ENCODE assay signal across 25 cellular contexts in genomic region chr2:236496311-236496710, GRCh38.
"Had no signal": no experiment of that assay in that cellular context is flagged by ENCODE, and none has a peak within 500 bp of the region (broad histone marks: within the 10 kb centered on the region; RNA-seq: fewer than 3 reads in every experiment).

No MANE protein-coding gene starts in this region.

- H3K9me3 Mint-ChIP-seq: immature natural killer cell, natural killer cell had no signal

- H3K4me2 ChIP-seq: smooth muscle cell had no signal

- H3K4me3 Mint-ChIP-seq: immature natural killer cell; mesothelial cell of epicardium; natural killer cell; stimulated activated naive B cell treated with anti-CD40 and anti-IgM and Interleukin-4, amounts not matched to agents 10 μg/mL and 1 μg/mL and 100 μg/mL, for 72 hours had no signal

- ATAC-seq: heart left ventricle; natural killer cell; right lobe of liver; stimulated activated naive B cell treated with anti-CD40 and anti-IgM and Interleukin-4, amounts not matched to agents 10 μg/mL and 1 μg/mL and 100 μg/mL, for 72 hours; stimulated activated naive CD8-positive, alpha-beta T cell treated with anti-CD3 and anti-CD28 coated beads, Interleukin-15, Interleukin-2, amounts not matched to agents 100 U/mL and 50 U/mL, for 24 hours; upper lobe of right lung had no signal

- H3K27me3 Mint-ChIP-seq: progenitor cell of endocrine pancreas had no signal

- DNase-seq: heart left ventricle; immature natural killer cell; left ventricle myocardium inferior; mesendoderm; naive B cell; natural killer cell; occipital lobe; right lobe of liver; stimulated activated CD4-positive, alpha-beta T cell treated with anti-CD3 and anti-CD28 coated beads, Interleukin-1b, Interleukin-23, amount 100 ng/mL, for 48 hours; stimulated activated CD4-positive, alpha-beta T cell treated with anti-CD3 and anti-CD28 coated beads, Interleukin-2, amount 100 ng/mL, for 48 hours; stimulated activated CD4-positive, alpha-beta T cell treated with anti-CD3 and anti-CD28 coated beads, Interleukin-4, amount 100 ng/mL, for 4 hours; stimulated activated CD8-positive, alpha-beta memory T cell treated with anti-CD3 and anti-CD28 coated beads, Interleukin-4, amount 100 ng/mL, for 48 hours; stimulated activated naive B cell treated with anti-CD40 and anti-IgM and Interleukin-4, amounts not matched to agents 10 μg/mL and 1 μg/mL and 100 μg/mL, for 72 hours; stimulated activated naive CD8-positive, alpha-beta T cell treated with anti-CD3 and anti-CD28 coated beads, Interleukin-15, Interleukin-2, amounts not matched to agents 100 U/mL and 50 U/mL, for 24 hours; stomach; testis; thyroid gland; transverse colon; upper lobe of right lung had no signal

- H3K27ac ChIP-seq: heart left ventricle, left ventricle myocardium inferior, neutrophil, right atrium auricular region, right lobe of liver, stomach, testis, thyroid gland, transverse colon, upper lobe of right lung had no signal

- H3K4me1 ChIP-seq: left ventricle myocardium inferior, right atrium auricular region, right lobe of liver, stomach, testis, transverse colon, upper lobe of right lung had no signal

- H3K9me3 ChIP-seq: heart left ventricle, left ventricle myocardium inferior, neutrophil, right atrium auricular region, right lobe of liver, stomach, testis, thyroid gland, transverse colon, upper lobe of right lung had no signal

- H3K36me3 ChIP-seq: heart left ventricle, left ventricle myocardium inferior, neutrophil, right atrium auricular region, right lobe of liver, transverse colon, upper lobe of right lung had no signal

- H3K27me3 ChIP-seq: heart left ventricle, neutrophil, right atrium auricular region, right lobe of liver, testis, thyroid gland, transverse colon, upper lobe of right lung had no signal

- H3K4me1 Mint-ChIP-seq: immature natural killer cell; naive B cell; natural killer cell; stimulated activated naive B cell treated with anti-CD40 and anti-IgM and Interleukin-4, amounts not matched to agents 10 μg/mL and 1 μg/mL and 100 μg/mL, for 72 hours had no signal

- H3K36me3 Mint-ChIP-seq: natural killer cell had no signal

- H3K27ac Mint-ChIP-seq: immature natural killer cell; mesothelial cell of epicardium; naive B cell; natural killer cell; progenitor cell of endocrine pancreas; stimulated activated naive B cell treated with anti-CD40 and anti-IgM and Interleukin-4, amounts not matched to agents 10 μg/mL and 1 μg/mL and 100 μg/mL, for 72 hours had no signal

- H3K4me3 ChIP-seq: heart left ventricle, left ventricle myocardium inferior, lung, right atrium auricular region, right lobe of liver, smooth muscle cell, stomach, testis, thyroid gland, transverse colon, upper lobe of right lung had no signal
